Comparison of ENCODE assay signal across 8 cellular contexts in genomic region chr18:35386600-35387366, GRCh38. TPM values are rescaled to one million over a fixed set of nuclear protein-coding genes. Genes with fewer than 3 reads are reported as not detected.
A peak's percentile ranks its signal among the peaks of the same experiment; 100 is the strongest.
DNase-seq lines count a peak whose midpoint lies in the region; ATAC-seq and TF ChIP-seq lines count a peak whose summit lies in the region.

No MANE protein-coding gene starts in this region.

- peaks cover 27% of the 10 kb centered on the region for H3K4me1 ChIP-seq in skeletal muscle satellite cell (ENCODE audit: control insufficient read depth, insufficient read depth, low read length)

- H3K27me3 Mint-ChIP-seq in T-helper 17 cell = peaks cover 53% of the 10 kb centered on the region

- H3K4me3 ChIP-seq in GM12864 (ENCODE audit: low read depth, low read length) (no peak overlapping the region), astrocyte of the cerebellum (ENCODE audit: low read depth, low read length) (no peak overlapping the region), skeletal muscle satellite cell (ENCODE audit: low read length) (peak overlapping the region; percentile 6)

- no peaks in the 10 kb centered on the region for H3K9me3 ChIP-seq in T-helper 17 cell (ENCODE audit: control insufficient read depth, low read length, poor library complexity, severe bottlenecking)
- H3K9me3 ChIP-seq in skeletal muscle satellite cell (replicated peaks; ENCODE audit: low read length) = peaks cover 3% of the 10 kb centered on the region

- H3K4me1 Mint-ChIP-seq in T-helper 17 cell = peaks cover 8% of the 10 kb centered on the region

- in situ Hi-C loops in astrocyte of the cerebellum (cut with HindIII; ENCODE audit: low sequenced_read_pairs) = no loop called here

- no peaks in the 10 kb centered on the region for H3K36me3 ChIP-seq in skeletal muscle satellite cell (ENCODE audit: insufficient read depth, low read length)

- DNase-seq in GM12864 (ENCODE audit: low read depth) (peak; percentile 46), NCI-H1930 (lab: John Stamatoyannopoulos, UW) (peak; percentile 48 to 64), T-helper 17 cell (peak; percentile 36 to 42 (median 38)), astrocyte of the cerebellum (ENCODE audit: low read depth) (peak; percentile 76), hypothalamus (lab: John Stamatoyannopoulos, UW) (peak in 33 of 51 donors; percentile 11 to 69 (median 41))

- peaks cover 7% of the 10 kb centered on the region for H3K36me3 Mint-ChIP-seq in T-helper 17 cell (ENCODE audit: low read depth)

- no peak overlapping the region for H3K27ac Mint-ChIP-seq in T-helper 17 cell

- ATAC-seq in HG02759 (IDR thresholded peaks at IDR 0.05; ENCODE audit: unreplicated experiment) = peak; percentile 92
- peak; percentile 95 for ATAC-seq in T-helper 17 cell
- no peak for ATAC-seq in GM19328 (IDR thresholded peaks at IDR 0.05; ENCODE audit: unreplicated experiment)

- peak overlapping the region; percentile 43 for H3K4me2 ChIP-seq in skeletal muscle satellite cell (ENCODE audit: low read length)

- TF ChIP-seq CTCF in GM12864 (IDR thresholded peaks at IDR 0.05; ENCODE audit: low read depth, low read length, missing control alignments) = peak; percentile 92
- TF ChIP-seq CTCF in astrocyte of the cerebellum (IDR thresholded peaks at IDR 0.05; ENCODE audit: low read depth, low read length, missing control alignments) = peak; percentile 87

- H3K27me3 ChIP-seq in skeletal muscle satellite cell (ENCODE audit: control insufficient read depth, insufficient read depth, low read length) = peaks cover 5% of the 10 kb centered on the region

- no peak overlapping the region for H3K4me3 Mint-ChIP-seq in T-helper 17 cell

- no peak overlapping the region for H3K9ac ChIP-seq in skeletal muscle satellite cell (ENCODE audit: low read depth, low read length)

RNA-seq across cellular contexts. Expression of gene ZNF396, which starts 9.6 kb away (rescaled TPM):
- under 1 TPM; 0.26 to 0.30 TPM for total RNA-seq in T-helper 17 cell
- total RNA-seq in skeletal muscle satellite cell (2012; rRNA removed) = 0.25 and 0.66 TPM in 2 replicates

RNA-seq across cellular contexts. Expression of gene ZNF24, which starts 42.6 kb away (rescaled TPM):
- 10 to 100 TPM; 59.9 to 67.4 TPM for total RNA-seq in T-helper 17 cell
- total RNA-seq in skeletal muscle satellite cell (2012; rRNA removed) = 17.9 and 19.0 TPM in 2 replicates
